ENCODE assay signal across 10 cellular contexts in genomic region chr17:64073771-64074703, GRCh38. TPM values are rescaled to one million over a fixed set of nuclear protein-coding genes. Genes with fewer than 3 reads are reported as not detected.
A peak's percentile ranks its signal among the peaks of the same experiment; 100 is the strongest.
DNase-seq lines count a peak whose midpoint lies in the region; ATAC-seq, FAIRE-seq and TF ChIP-seq lines count a peak whose summit lies in the region.
"Had no signal": no experiment of that assay in that cellular context is flagged by ENCODE, and none has a peak within 500 bp of the region (broad histone marks: within the 10 kb centered on the region; RNA-seq: fewer than 3 reads in every experiment).

No MANE protein-coding gene starts in this region.

- no peak for TF ChIP-seq RAD21 in K562 (CRISPR knock-in tag; conservative IDR thresholded peaks at IDR 0.05 in 1 of 2, IDR thresholded peaks at IDR 0.05 in 1 of 2)

- BruUV-seq in K562 (replicated peaks; lab: Mats Ljungman, UMichigan), result no TSS peak

- POLR2A ChIA-PET in K562 (lab: Yijun Ruan, JAX), result interaction anchor here (0.8 to 1.1 kb wide), 4 partner anchors 10 to 54 kb away, joined by 3 to 5 read pairs (median 3); no protein-coding TSS in a partner anchor
- POLR2A ChIA-PET in CD4-positive, alpha-beta T cell (lab: Charles Lee), result interaction anchor here (0.7 to 2.2 kb wide), 6 partner anchors 8 to 72 kb away, joined by 3 to 12 read pairs (median 3); no protein-coding TSS in a partner anchor

- H3F3A ChIP-seq in MM.1S (ENCODE audit: insufficient read depth, low read length), result peaks cover 71% of the 10 kb centered on the region

- TF ChIP-seq POLR2A in K562 (conservative IDR thresholded peaks at IDR 0.05) (no peak), tibial nerve (IDR thresholded peaks at IDR 0.05) (no peak)

- peaks cover 92% of the 10 kb centered on the region for H3K36me3 Mint-ChIP-seq in CD4-positive, alpha-beta T cell (ENCODE audit: low read depth)

- H3K9me1 ChIP-seq in K562 (ENCODE audit: control insufficient read depth, insufficient read depth, low read length), result no peaks in the 10 kb centered on the region

- ATAC-seq in GM21576 (IDR thresholded peaks at IDR 0.05; ENCODE audit: unreplicated experiment) (peak; percentile 75), K562 (no peak), foreskin keratinocyte (no peak)
- ATAC-seq in CD4-positive, alpha-beta T cell (ENCODE audit: poor library complexity), result no peak

- peaks cover 2% of the 10 kb centered on the region for H3K9me3 Mint-ChIP-seq in CD4-positive, alpha-beta T cell

- intact Hi-C loops in K562 (cut with micrococcal nuclease), result no loop called here
- intact Hi-C loops in CD4-positive, alpha-beta T cell (cut with DNase I, micrococcal nuclease), result loop anchor here in 1 of 2 experiments (2.0 kb wide), 1 partner anchor 19 kb away; no protein-coding TSS in a partner anchor

- in situ Hi-C loops in K562 (cut with MboI), result no loop called here

- H3K4me1 ChIP-seq in MM.1S (ENCODE audit: low read length) (peaks cover 53% of the 10 kb centered on the region), K562 (replicated peaks in 1 of 2; ENCODE audit: control insufficient read depth in 2 of 2, insufficient read depth in 2 of 2, low read length in 2 of 2) (no peaks in the 10 kb centered on the region; a peak in 2 of 5 replicates), tibial nerve (peaks cover 0 to 16% (median 0%) of the 10 kb centered on the region in 4 donors), foreskin keratinocyte (no peaks in the 10 kb centered on the region)
- H3K4me1 ChIP-seq: parathyroid adenoma had no signal

- no peaks in the 10 kb centered on the region for H3K27me3 ChIP-seq in MM.1S (replicated peaks; ENCODE audit: insufficient read depth, low read length)
- H3K27me3 ChIP-seq in K562 (ENCODE audit: control insufficient read depth in 2 of 2, insufficient read depth in 2 of 2, low read length in 2 of 2), result no peaks in the 10 kb centered on the region
- H3K27me3 ChIP-seq in tibial nerve, result no peaks in the 10 kb centered on the region
- no peaks in the 10 kb centered on the region for H3K27me3 ChIP-seq in CD4-positive, alpha-beta T cell (ENCODE audit: control insufficient read depth, insufficient read depth, low read length)
- no peaks in the 10 kb centered on the region for H3K27me3 ChIP-seq in foreskin keratinocyte

- peak; percentile 70 for DNase-seq in GM12864 (ENCODE audit: low read depth)
- DNase-seq in MM.1S, result peak; percentile 83
- DNase-seq in K562 (ENCODE audit: extremely low read depth in 1 of 4, low spot score in 3 of 4), result no peak
- DNase-seq in tibial nerve (ENCODE audit: low spot score in 2 of 2), result no peak
- DNase-seq in EL, result no peak
- no peak for DNase-seq in CD4-positive, alpha-beta T cell
- DNase-seq in foreskin keratinocyte, result no peak

- H3K4me3 Mint-ChIP-seq in CD4-positive, alpha-beta T cell, result no peak overlapping the region
- H3K4me3 Mint-ChIP-seq: activated naive CD4-positive, alpha-beta T cell treated with anti-CD3 and anti-CD28 coated beads, Interleukin-2, amount 50 U/mL, for 24 hours had no signal

- H3K9me2 ChIP-seq in MM.1S (replicated peaks; ENCODE audit: insufficient read depth, low read length), result no peaks in the 10 kb centered on the region

- H3K4me2 ChIP-seq in MM.1S (ENCODE audit: low read depth, low read length) (peak overlapping the region; percentile 92), K562 (ENCODE audit: insufficient read depth, low read length) (no peak overlapping the region)

- H4K20me1 ChIP-seq in MM.1S (ENCODE audit: insufficient read depth, low read length) (no peaks in the 10 kb centered on the region), K562 (replicated peaks; ENCODE audit: control insufficient read depth, insufficient read depth, low read length) (no peaks in the 10 kb centered on the region)

- H3K4me3 ChIP-seq in GM12864 (ENCODE audit: low read depth, low read length) (no peak overlapping the region; the same call in 1 of the 2 replicates), MM.1S (ENCODE audit: low read length) (no peak overlapping the region), K562 (no peak overlapping the region), tibial nerve (no peak overlapping the region)

- no peak for FAIRE-seq in K562 (lab: Jason Lieb, UNC)

- no peaks in the 10 kb centered on the region for H3K27me3 Mint-ChIP-seq in CD4-positive, alpha-beta T cell
- H3K27me3 Mint-ChIP-seq: activated naive CD4-positive, alpha-beta T cell treated with anti-CD3 and anti-CD28 coated beads, Interleukin-2, amount 50 U/mL, for 24 hours had no signal

- H2AFZ ChIP-seq in MM.1S (ENCODE audit: low read length) (no peak overlapping the region), K562 (ENCODE audit: low read depth, low read length) (no peak overlapping the region)
- H2AFZ ChIP-seq: parathyroid adenoma had no signal

- CTCF ChIA-PET in K562 (lab: Yijun Ruan, JAX; ENCODE audit: low intra/inter-chr PET ratio), result no interaction called here
- CTCF ChIA-PET in CD4-positive, alpha-beta T cell (lab: Charles Lee), result no interaction called here

- peak overlapping the region; percentile 95 for H3K9ac ChIP-seq in MM.1S (ENCODE audit: low read length)
- no peak overlapping the region for H3K9ac ChIP-seq in K562 (ENCODE audit: insufficient read depth in 1 of 2, low read depth in 2 of 2, low read length in 2 of 2)
- H3K9ac ChIP-seq: parathyroid adenoma had no signal

- no peaks in the 10 kb centered on the region for H3K9me3 ChIP-seq in MM.1S (replicated peaks; ENCODE audit: insufficient read depth, low read length)
- peaks cover 4% of the 10 kb centered on the region; the same call in 1 of the 2 replicates for H3K9me3 ChIP-seq in K562 (replicated peaks; ENCODE audit: control insufficient read depth, insufficient read depth, low read depth, low read length)
- peaks cover 0 to 11% (median 3%) of the 10 kb centered on the region in 4 donors for H3K9me3 ChIP-seq in tibial nerve
- H3K9me3 ChIP-seq in CD4-positive, alpha-beta T cell (ENCODE audit: control insufficient read depth, low read length), result peaks cover 16% of the 10 kb centered on the region

- H3K4me1 Mint-ChIP-seq in CD4-positive, alpha-beta T cell (ENCODE audit: low read depth), result peaks cover 26% of the 10 kb centered on the region
- H3K4me1 Mint-ChIP-seq: activated naive CD4-positive, alpha-beta T cell treated with anti-CD3 and anti-CD28 coated beads, Interleukin-2, amount 50 U/mL, for 24 hours had no signal

- 64% methylated on average over 9 of the region's 9 CpGs for WGBS in K562 (ENCODE audit: insufficient coverage, low coverage, missing lambda C conversion rate)
- 74 to 76% methylated on average over 9 of the region's 9 CpGs for WGBS in tibial nerve, 2 donors

- H3K79me2 ChIP-seq in MM.1S (ENCODE audit: low read length) (peaks cover 64% of the 10 kb centered on the region), K562 (ENCODE audit: control insufficient read depth, insufficient read depth, low read length) (no peaks in the 10 kb centered on the region)
- H3K79me2 ChIP-seq: parathyroid adenoma had no signal

- H3K27ac ChIP-seq in MM.1S (ENCODE audit: low read length), result peak overlapping the region; percentile 100
- H3K27ac ChIP-seq in K562 (ENCODE audit: extremely low read depth, low read depth, low read length), result no peak overlapping the region
- H3K27ac ChIP-seq in tibial nerve, result peak overlapping the region in 3 of 4 donors; percentile 26 to 69 (median 27)
- H3K27ac ChIP-seq in CD4-positive, alpha-beta T cell (ENCODE audit: low read depth, low read length), result no peak overlapping the region
- no peak overlapping the region for H3K27ac ChIP-seq in foreskin keratinocyte
- H3K27ac ChIP-seq: parathyroid adenoma had no signal

- peaks cover 34% of the 10 kb centered on the region for H3K36me3 ChIP-seq in MM.1S (replicated peaks; ENCODE audit: insufficient read depth, low read length)
- H3K36me3 ChIP-seq in K562 (ENCODE audit: control insufficient read depth, insufficient read depth, low read length), result peaks cover 50% of the 10 kb centered on the region
- peaks cover 0 to 65% (median 3%) of the 10 kb centered on the region in 3 donors for H3K36me3 ChIP-seq in tibial nerve

- TF ChIP-seq EP300 in K562 (IDR thresholded peaks at IDR 0.05; ENCODE audit: low read length) (peak; percentile 29; the same call in 1 of the 2 replicates), tibial nerve (IDR thresholded peaks at IDR 0.05) (peak in 1 of 2 donors; percentile 17)

- TF ChIP-seq CTCF in GM12864 (IDR thresholded peaks at IDR 0.05; ENCODE audit: low read depth, low read length, missing control alignments) (no peak), MM.1S (IDR thresholded peaks at IDR 0.05; ENCODE audit: low read length) (no peak), K562 (IDR thresholded peaks at IDR 0.05 in 2 of 3, conservative IDR thresholded peaks at IDR 0.05 in 1 of 3; ENCODE audit: insufficient read depth in 2 of 3, low read depth in 1 of 3, low read length in 3 of 3) (no peak), tibial nerve (IDR thresholded peaks at IDR 0.05) (no peak), foreskin keratinocyte (conservative IDR thresholded peaks at IDR 0.05) (no peak)
- TF ChIP-seq CTCF in CD4-positive, alpha-beta T cell (IDR thresholded peaks at IDR 0.05), result no peak

- no peak overlapping the region for H3K27ac Mint-ChIP-seq in CD4-positive, alpha-beta T cell
- H3K27ac Mint-ChIP-seq: activated naive CD4-positive, alpha-beta T cell treated with anti-CD3 and anti-CD28 coated beads, Interleukin-2, amount 50 U/mL, for 24 hours had no signal

RNA-seq across cellular contexts. Expression of gene ICAM2, which starts 53.6 kb away (rescaled TPM):
- 34.7 and 120 TPM in 2 replicates for total RNA-seq in K562 (2011; cell fraction: chromatin; rRNA removed; ENCODE audit: low replicate concordance)
- total RNA-seq in K562 (2011; cell fraction: nucleolus; rRNA removed), result 149 and 167 TPM in 2 replicates
- 100 and 105 TPM in 2 replicates for total RNA-seq in K562 (2011; cell fraction: nucleoplasm; rRNA removed)
- total RNA-seq in K562 (2014; rRNA removed) (56.9 and 85.3 TPM in 2 replicates), K562 (2014; rRNA removed; fragmentation: Illumina TruSeq; extraction: Trizol) (28.3 and 42.2 TPM in 2 replicates), K562 (2015; rRNA removed; fragmentation: Illumina TruSeq; extraction: Trizol) (59.0 and 60.6 TPM in 2 replicates), K562 (2021) (60.6 and 65.4 TPM in 2 replicates), tibial nerve (10 to 100 TPM; 18.0 to 95.1 (median 36.3) TPM), foreskin keratinocyte (0.14 and 0.48 TPM in 2 replicates)
- polyA plus RNA-seq in K562 (2011; rRNA removed) (51.0 and 64.1 TPM in 2 replicates), K562 (2014; fragmentation: Illumina TruSeq; extraction: Trizol) (89.4 and 91.6 TPM in 2 replicates), K562 (2014; fragmentation: Nextera tagmentation; extraction: Ambion mirVana) (10 to 100 TPM; 37.9 to 68.1 TPM), K562 (2014; rRNA removed) (70.5 and 78.0 TPM in 2 replicates), foreskin keratinocyte (0.46 and 0.54 TPM in 2 replicates)
- polyA plus RNA-seq in K562 (2011; cell fraction: cytosol; rRNA removed), result 80.3 and 166 TPM in 2 replicates
- polyA plus RNA-seq in K562 (2011; cell fraction: nucleus; rRNA removed), result 42.4 and 69.3 TPM in 2 replicates
- 53.4 and 87.2 TPM in 2 replicates for polyA plus RNA-seq in K562 (2012)
- 33.3 and 54.4 TPM in 2 replicates for polyA minus RNA-seq in K562 (2011; rRNA and poly(A)+ RNA removed)
- polyA minus RNA-seq in K562 (2011; cell fraction: cytosol; rRNA and poly(A)+ RNA removed), result 23.3 and 26.8 TPM in 2 replicates
- 50.1 and 59.2 TPM in 2 replicates for polyA minus RNA-seq in K562 (2011; cell fraction: nucleus; rRNA and poly(A)+ RNA removed)
- 10 to 100 TPM; 50.6 to 54.7 TPM for total RNA-seq in CD4-positive, alpha-beta T cell

RNA-seq across cellular contexts. Expression of gene ERN1, which starts 55.9 kb away (rescaled TPM):
- 41.9 and 57.7 TPM in 2 replicates for total RNA-seq in K562 (2011; cell fraction: chromatin; rRNA removed; ENCODE audit: low replicate concordance)
- total RNA-seq in K562 (2011; cell fraction: nucleolus; rRNA removed), result 29.5 and 31.2 TPM in 2 replicates
- total RNA-seq in K562 (2011; cell fraction: nucleoplasm; rRNA removed), result 35.3 and 46.4 TPM in 2 replicates
- total RNA-seq in K562 (2014; rRNA removed) (7.9 and 10.2 TPM in 2 replicates), K562 (2014; rRNA removed; fragmentation: Illumina TruSeq; extraction: Trizol) (7.3 and 12.3 TPM in 2 replicates), K562 (2015; rRNA removed; fragmentation: Illumina TruSeq; extraction: Trizol) (5.4 TPM in 2 replicates), K562 (2021) (19.2 and 22.5 TPM in 2 replicates), tibial nerve (10 to 100 TPM in 3 of 4 donors, 1 to 10 TPM in 1; 8.7 to 17.7 (median 13.5) TPM), foreskin keratinocyte (5.1 and 5.3 TPM in 2 replicates)
- polyA plus RNA-seq in K562 (2011; rRNA removed) (9.1 and 11.3 TPM in 2 replicates), K562 (2014; fragmentation: Illumina TruSeq; extraction: Trizol) (6.6 and 8.2 TPM in 2 replicates), K562 (2014; fragmentation: Nextera tagmentation; extraction: Ambion mirVana) (1 to 10 TPM; 2.1 to 4.3 TPM), K562 (2014; rRNA removed) (7.0 and 8.6 TPM in 2 replicates), foreskin keratinocyte (1.6 and 1.7 TPM in 2 replicates)
- polyA plus RNA-seq in K562 (2011; cell fraction: cytosol; rRNA removed), result 3.3 and 5.2 TPM in 2 replicates
- 9.2 and 9.7 TPM in 2 replicates for polyA plus RNA-seq in K562 (2011; cell fraction: nucleus; rRNA removed)
- polyA plus RNA-seq in K562 (2012), result 5.1 and 14.2 TPM in 2 replicates
- polyA minus RNA-seq in K562 (2011; rRNA and poly(A)+ RNA removed), result 8.2 and 11.4 TPM in 2 replicates
- polyA minus RNA-seq in K562 (2011; cell fraction: cytosol; rRNA and poly(A)+ RNA removed), result 4.9 and 5.2 TPM in 2 replicates
- 8.3 and 12.1 TPM in 2 replicates for polyA minus RNA-seq in K562 (2011; cell fraction: nucleus; rRNA and poly(A)+ RNA removed)
- total RNA-seq in CD4-positive, alpha-beta T cell, result 10 to 100 TPM; 62.7 to 67.8 TPM

Comparison
In these comparisons a context has a peak if more than half of its experiments do, and no peak if none do; other contexts are left out.
1. DNase-seq: peak in GM12864 (single experiment) and MM.1S (single experiment); none in K562 (0 of 4), tibial nerve (0 of 2), EL (single experiment), CD4-positive, alpha-beta T cell (0 of 10) and foreskin keratinocyte (0 of 2).
2. H3K27ac ChIP-seq: peak in MM.1S (single experiment) and tibial nerve (3 of 4); none in K562 (single experiment), CD4-positive, alpha-beta T cell (single experiment) and foreskin keratinocyte (single experiment).
3. RNA of gene ICAM2, which starts 53.6 kb away (total RNA-seq): 28.3 to 167 TPM in K562, 50.6 to 54.7 TPM in CD4-positive, alpha-beta T cell and 18.0 to 95.1 TPM in tibial nerve; 0.14 to 0.48 TPM in foreskin keratinocyte; every median in the first group is over 10 times any median in the second.